ENCODE assay signal across 1 cellular context in the genomic region with DNA sequence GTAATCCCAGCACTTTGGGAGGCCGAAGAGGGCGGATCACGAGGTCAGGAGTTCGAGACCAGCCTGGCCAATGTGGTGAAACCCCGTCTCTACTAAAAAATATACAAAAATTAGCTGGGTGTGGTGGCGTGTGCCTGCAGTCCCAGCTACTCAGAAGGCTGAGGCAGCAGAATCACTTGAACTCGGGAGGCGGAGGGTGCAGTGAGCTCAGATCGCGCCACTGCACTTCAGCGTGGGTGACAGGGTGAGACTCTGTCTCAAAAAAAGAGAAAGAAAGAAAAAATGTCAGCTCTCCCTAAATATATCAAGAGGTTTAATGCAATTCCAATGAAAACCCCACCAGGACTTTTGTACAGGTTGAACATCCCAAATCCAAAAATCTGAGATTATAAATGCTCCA. TPM values are rescaled to one million over a fixed set of nuclear protein-coding genes. Genes with fewer than 3 reads are reported as not detected.
"Had no signal": no experiment of that assay in that cellular context is flagged by ENCODE, and none has a peak within 500 bp of the region (broad histone marks: within the 10 kb centered on the region; RNA-seq: fewer than 3 reads in every experiment).

No MANE protein-coding gene starts in this region.

RNA-seq across cellular contexts. Expression of a gene that starts 49.0 kb away (rescaled TPM):
- total RNA-seq: K562 had no signal
- polyA plus RNA-seq: K562 had no signal
